Comparison of ENCODE assay signal across 7 cellular contexts in genomic region chr12:130818381-130819247, GRCh38. TPM values are rescaled to one million over a fixed set of nuclear protein-coding genes. Genes with fewer than 3 reads are reported as not detected.
DNase-seq lines count a peak whose midpoint lies in the region; ATAC-seq and TF ChIP-seq lines count a peak whose summit lies in the region.

No MANE protein-coding gene starts in this region.

- no peaks in the 10 kb centered on the region for H3K36me3 ChIP-seq in neutrophil

- peaks cover 13 to 21% of the 10 kb centered on the region in 2 experiments for H3K4me1 ChIP-seq in neutrophil (ENCODE audit: control insufficient read depth in 1 of 2, insufficient read depth in 1 of 2, low read depth in 1 of 2, low read length in 1 of 2)

- H3K36me3 Mint-ChIP-seq in activated T-cell treated with anti-CD3 and anti-CD28 coated beads, Interleukin-2, amount 50 U/mL, for 72 hours (ENCODE audit: insufficient read depth in 2 of 2): peaks cover 0 to 6% of the 10 kb centered on the region in 2 donors

- H3K4me3 Mint-ChIP-seq in activated T-cell treated with anti-CD3 and anti-CD28 coated beads, Interleukin-2, amount 50 U/mL, for 72 hours: peak overlapping the region; percentile 82 to 84

- no peak overlapping the region for H3K27ac Mint-ChIP-seq in activated T-cell treated with anti-CD3 and anti-CD28 coated beads, Interleukin-2, amount 50 U/mL, for 72 hours

- H3K4me3 ChIP-seq in fibroblast of pulmonary artery (replicated peaks; ENCODE audit: low read depth, low read length) (peak overlapping the region; percentile 21), neutrophil (ENCODE audit: low read depth in 1 of 2, low read length in 1 of 2) (peak overlapping the region; percentile 77 to 78)

- no peak overlapping the region for H3K27ac ChIP-seq in neutrophil

- no peaks in the 10 kb centered on the region for H3K9me3 ChIP-seq in neutrophil

- DNase-seq in NCI-H69 (lab: John Stamatoyannopoulos, UW) (peak; percentile 75), fibroblast of pulmonary artery (ENCODE audit: low read depth) (peak; percentile 24), superior temporal gyrus (ENCODE audit: extremely low spot score) (peak; percentile 63)
- DNase-seq in activated T-cell treated with anti-CD3 and anti-CD28 coated beads, Interleukin-2, amount 50 U/mL, for 72 hours: peak; percentile 83 to 91

- H3K9me3 Mint-ChIP-seq in activated T-cell treated with anti-CD3 and anti-CD28 coated beads, Interleukin-2, amount 50 U/mL, for 72 hours: no peaks in the 10 kb centered on the region

- peaks cover 12% of the 10 kb centered on the region for H3K4me1 Mint-ChIP-seq in activated T-cell treated with anti-CD3 and anti-CD28 coated beads, Interleukin-2, amount 50 U/mL, for 72 hours (ENCODE audit: low read depth)

- TF ChIP-seq CTCF in fibroblast of pulmonary artery (IDR thresholded peaks at IDR 0.05; ENCODE audit: low read length, missing control alignments): peak; percentile 40
- peak; percentile 72 for TF ChIP-seq CTCF in neutrophil (IDR thresholded peaks at IDR 0.05)

- no peaks in the 10 kb centered on the region for H3K27me3 ChIP-seq in neutrophil

- no peaks in the 10 kb centered on the region for H3K27me3 Mint-ChIP-seq in activated T-cell treated with anti-CD3 and anti-CD28 coated beads, Interleukin-2, amount 50 U/mL, for 72 hours (ENCODE audit: low read depth)

- ATAC-seq in GM18517 (IDR thresholded peaks at IDR 0.05; ENCODE audit: unreplicated experiment) (peak; percentile 73), HG02938 (IDR thresholded peaks at IDR 0.05; ENCODE audit: unreplicated experiment) (peak; percentile 72)
- ATAC-seq in activated T-cell treated with anti-CD3 and anti-CD28 coated beads, Interleukin-2, amount 50 U/mL, for 72 hours (replicated peaks in 1 of 2): peak; percentile 97

RNA-seq across cellular contexts. Expression of gene STX2, which starts 20.4 kb away (rescaled TPM):
- total RNA-seq in activated T-cell treated with anti-CD3 and anti-CD28 coated beads, Interleukin-2, amount 50 U/mL, for 72 hours: 10 to 100 TPM; 11.9 to 13.2 TPM

RNA-seq across cellular contexts. Expression of gene RAN, which starts 53.3 kb away (rescaled TPM):
- 1,000 to 10,000 TPM; 1,100 to 1,397 TPM for total RNA-seq in activated T-cell treated with anti-CD3 and anti-CD28 coated beads, Interleukin-2, amount 50 U/mL, for 72 hours

Comparison
In these comparisons a context has a peak if more than half of its experiments do, and no peak if none do; other contexts are left out.
1. DNase-seq: peak in every context shown above with its lines; median percentile 87 in activated T-cell treated with anti-CD3 and anti-CD28 coated beads, Interleukin-2, amount 50 U/mL, for 72 hours; 75 in NCI-H69; 63 in superior temporal gyrus; 24 in fibroblast of pulmonary artery.